15 cellular contexts compared by ENCODE assay signal in genomic region chr6:52262620-52263344, GRCh38. TPM values are rescaled to one million over a fixed set of nuclear protein-coding genes. Genes with fewer than 3 reads are reported as not detected.
"Had no signal": no experiment of that assay in that cellular context is flagged by ENCODE, and none has a peak within 500 bp of the region (broad histone marks: within the 10 kb centered on the region; RNA-seq: fewer than 3 reads in every experiment).

No MANE protein-coding gene starts in this region.

- H3K4me1 Mint-ChIP-seq: stimulated activated effector memory CD8-positive, alpha-beta T cell treated with anti-CD3 and anti-CD28 coated beads, Interleukin-12 subunit alpha, Interleukin-12 subunit beta, amount 100 ng/mL, for 72 hours had no signal

- H3K4me3 Mint-ChIP-seq: activated CD4-positive, alpha-beta memory T cell treated with anti-CD3 and anti-CD28 coated beads for 36 hours; natural killer cell treated with Interleukin-12 subunit alpha and Interleukin-12 subunit beta and Interleukin-15 and Interleukin-18, amount 100 ng/mL, for 72 hours; stimulated activated effector memory CD8-positive, alpha-beta T cell treated with anti-CD3 and anti-CD28 coated beads, Interleukin-12 subunit alpha, Interleukin-12 subunit beta, amount 100 ng/mL, for 72 hours; T-helper 2 cell treated with Interferon-gamma antibody and Interleukin-4, amounts not matched to agents 5 μg/mL and 100 μg/mL, for 36 hours had no signal

- H3K9me3 Mint-ChIP-seq: activated CD4-positive, alpha-beta memory T cell treated with anti-CD3 and anti-CD28 coated beads for 36 hours; natural killer cell treated with Interleukin-12 subunit alpha and Interleukin-12 subunit beta and Interleukin-15 and Interleukin-18, amount 100 ng/mL, for 72 hours; stimulated activated effector memory CD8-positive, alpha-beta T cell treated with anti-CD3 and anti-CD28 coated beads, Interleukin-12 subunit alpha, Interleukin-12 subunit beta, amount 100 ng/mL, for 72 hours; T-helper 2 cell treated with Interferon-gamma antibody and Interleukin-4, amounts not matched to agents 5 μg/mL and 100 μg/mL, for 36 hours had no signal

- DNase-seq: cortex of kidney had no signal

- H3K27me3 Mint-ChIP-seq: activated CD4-positive, alpha-beta memory T cell treated with anti-CD3 and anti-CD28 coated beads for 36 hours; natural killer cell treated with Interleukin-12 subunit alpha and Interleukin-12 subunit beta and Interleukin-15 and Interleukin-18, amount 100 ng/mL, for 72 hours had no signal

- H3K27ac Mint-ChIP-seq: stimulated activated effector memory CD8-positive, alpha-beta T cell treated with anti-CD3 and anti-CD28 coated beads, Interleukin-12 subunit alpha, Interleukin-12 subunit beta, amount 100 ng/mL, for 72 hours had no signal

RNA-seq across cellular contexts. Expression of gene IL17F, which starts 18.5 kb away (rescaled TPM):
- total RNA-seq: adrenal gland, bronchial epithelial cell, frontal cortex, lower lobe of right lung, mesenteric fat pad, sciatic nerve, smooth muscle cell, subcutaneous adipose tissue, thyroid gland, ureter had no signal
